3 cellular contexts compared by ENCODE assay signal in the genomic region with DNA sequence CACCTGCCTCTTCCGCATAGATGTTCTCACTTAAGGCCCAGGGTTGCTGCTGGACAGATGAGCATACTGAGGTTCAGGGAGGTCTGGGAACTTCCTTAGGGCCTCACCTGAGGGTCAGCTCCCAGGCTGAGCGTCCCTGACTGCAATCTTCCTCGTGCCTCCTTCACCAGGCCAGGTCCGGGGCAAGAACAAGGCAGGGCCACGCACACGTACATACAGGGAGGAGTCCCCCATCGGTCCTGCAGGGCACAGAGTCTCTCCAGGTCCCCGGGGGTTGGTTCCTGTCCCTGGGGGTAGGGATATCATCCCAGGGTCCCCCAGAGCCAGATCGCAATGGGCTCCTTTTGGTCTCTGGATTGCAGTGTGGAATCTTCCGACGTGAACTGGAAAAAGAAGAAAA.
TF ChIP-seq lines count a peak whose summit lies in the region.

No MANE protein-coding gene starts in this region.

TF ChIP-seq in SK-N-SH, 30 proteins besides CTCF, POLR2A, EP300 and RAD21:
- TF ChIP-seq JUND (IDR thresholded peaks at IDR 0.05) (no peak), TCF12 (IDR thresholded peaks at IDR 0.05) (no peak), FOXJ3 (CRISPR knock-in tag; IDR thresholded peaks at IDR 0.05) (no peak), TAF1 (IDR thresholded peaks at IDR 0.05; ENCODE audit: borderline replicate concordance, low read depth, low read length) (no peak), FOSL2 (IDR thresholded peaks at IDR 0.05; ENCODE audit: borderline replicate concordance, low read depth) (no peak), RXRA (IDR thresholded peaks at IDR 0.05; ENCODE audit: borderline replicate concordance, low read depth) (no peak), TEAD4 (IDR thresholded peaks at IDR 0.05; ENCODE audit: borderline replicate concordance, insufficient read depth) (no peak)
- TF ChIP-seq, protein P1, sequence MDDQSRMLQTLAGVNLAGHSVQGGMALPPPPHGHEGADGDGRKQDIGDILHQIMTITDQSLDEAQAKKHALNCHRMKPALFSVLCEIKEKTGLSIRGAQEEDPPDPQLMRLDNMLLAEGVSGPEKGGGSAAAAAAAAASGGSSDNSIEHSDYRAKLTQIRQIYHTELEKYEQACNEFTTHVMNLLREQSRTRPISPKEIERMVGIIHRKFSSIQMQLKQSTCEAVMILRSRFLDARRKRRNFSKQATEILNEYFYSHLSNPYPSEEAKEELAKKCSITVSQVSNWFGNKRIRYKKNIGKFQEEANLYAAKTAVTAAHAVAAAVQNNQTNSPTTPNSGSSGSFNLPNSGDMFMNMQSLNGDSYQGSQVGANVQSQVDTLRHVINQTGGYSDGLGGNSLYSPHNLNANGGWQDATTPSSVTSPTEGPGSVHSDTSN (IDR thresholded peaks at IDR 0.05): no peak

TF ChIP-seq in SK-N-SH treated with all-trans-retinoic acid at 6 μM for 48 hours, 23 proteins besides CTCF, POLR2A, EP300 and RAD21:
- TF ChIP-seq ZNF565 (CRISPR knock-in tag; conservative IDR thresholded peaks at IDR 0.05; ENCODE audit: low read depth) (no peak), PPARA (CRISPR knock-in tag; IDR thresholded peaks at IDR 0.05; ENCODE audit: borderline replicate concordance) (no peak), ZFP30 (CRISPR knock-in tag; IDR thresholded peaks at IDR 0.05) (no peak), GLIS3 (CRISPR knock-in tag; IDR thresholded peaks at IDR 0.05) (no peak), ARNTL (CRISPR knock-in tag; IDR thresholded peaks at IDR 0.05; ENCODE audit: borderline replicate concordance, low read depth) (no peak), CSDC2 (CRISPR knock-in tag; IDR thresholded peaks at IDR 0.05) (no peak), SNAI2 (CRISPR knock-in tag; IDR thresholded peaks at IDR 0.05) (no peak), TOX (CRISPR knock-in tag; IDR thresholded peaks at IDR 0.05; ENCODE audit: borderline replicate concordance) (no peak), ZNF70 (CRISPR knock-in tag; IDR thresholded peaks at IDR 0.05) (no peak), POU6F1 (CRISPR knock-in tag; IDR thresholded peaks at IDR 0.05; ENCODE audit: borderline replicate concordance, low read depth) (no peak), OSR1 (CRISPR knock-in tag; IDR thresholded peaks at IDR 0.05) (no peak), TCF4 (CRISPR knock-in tag; IDR thresholded peaks at IDR 0.05; ENCODE audit: borderline replicate concordance) (no peak), RARB (CRISPR knock-in tag; IDR thresholded peaks at IDR 0.05) (no peak)
- TF ChIP-seq, protein P2, sequence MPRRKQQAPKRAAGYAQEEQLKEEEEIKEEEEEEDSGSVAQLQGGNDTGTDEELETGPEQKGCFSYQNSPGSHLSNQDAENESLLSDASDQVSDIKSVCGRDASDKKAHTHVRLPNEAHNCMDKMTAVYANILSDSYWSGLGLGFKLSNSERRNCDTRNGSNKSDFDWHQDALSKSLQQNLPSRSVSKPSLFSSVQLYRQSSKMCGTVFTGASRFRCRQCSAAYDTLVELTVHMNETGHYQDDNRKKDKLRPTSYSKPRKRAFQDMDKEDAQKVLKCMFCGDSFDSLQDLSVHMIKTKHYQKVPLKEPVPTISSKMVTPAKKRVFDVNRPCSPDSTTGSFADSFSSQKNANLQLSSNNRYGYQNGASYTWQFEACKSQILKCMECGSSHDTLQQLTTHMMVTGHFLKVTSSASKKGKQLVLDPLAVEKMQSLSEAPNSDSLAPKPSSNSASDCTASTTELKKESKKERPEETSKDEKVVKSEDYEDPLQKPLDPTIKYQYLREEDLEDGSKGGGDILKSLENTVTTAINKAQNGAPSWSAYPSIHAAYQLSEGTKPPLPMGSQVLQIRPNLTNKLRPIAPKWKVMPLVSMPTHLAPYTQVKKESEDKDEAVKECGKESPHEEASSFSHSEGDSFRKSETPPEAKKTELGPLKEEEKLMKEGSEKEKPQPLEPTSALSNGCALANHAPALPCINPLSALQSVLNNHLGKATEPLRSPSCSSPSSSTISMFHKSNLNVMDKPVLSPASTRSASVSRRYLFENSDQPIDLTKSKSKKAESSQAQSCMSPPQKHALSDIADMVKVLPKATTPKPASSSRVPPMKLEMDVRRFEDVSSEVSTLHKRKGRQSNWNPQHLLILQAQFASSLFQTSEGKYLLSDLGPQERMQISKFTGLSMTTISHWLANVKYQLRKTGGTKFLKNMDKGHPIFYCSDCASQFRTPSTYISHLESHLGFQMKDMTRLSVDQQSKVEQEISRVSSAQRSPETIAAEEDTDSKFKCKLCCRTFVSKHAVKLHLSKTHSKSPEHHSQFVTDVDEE (CRISPR knock-in tag; IDR thresholded peaks at IDR 0.05): no peak
- TF ChIP-seq, protein P3, sequence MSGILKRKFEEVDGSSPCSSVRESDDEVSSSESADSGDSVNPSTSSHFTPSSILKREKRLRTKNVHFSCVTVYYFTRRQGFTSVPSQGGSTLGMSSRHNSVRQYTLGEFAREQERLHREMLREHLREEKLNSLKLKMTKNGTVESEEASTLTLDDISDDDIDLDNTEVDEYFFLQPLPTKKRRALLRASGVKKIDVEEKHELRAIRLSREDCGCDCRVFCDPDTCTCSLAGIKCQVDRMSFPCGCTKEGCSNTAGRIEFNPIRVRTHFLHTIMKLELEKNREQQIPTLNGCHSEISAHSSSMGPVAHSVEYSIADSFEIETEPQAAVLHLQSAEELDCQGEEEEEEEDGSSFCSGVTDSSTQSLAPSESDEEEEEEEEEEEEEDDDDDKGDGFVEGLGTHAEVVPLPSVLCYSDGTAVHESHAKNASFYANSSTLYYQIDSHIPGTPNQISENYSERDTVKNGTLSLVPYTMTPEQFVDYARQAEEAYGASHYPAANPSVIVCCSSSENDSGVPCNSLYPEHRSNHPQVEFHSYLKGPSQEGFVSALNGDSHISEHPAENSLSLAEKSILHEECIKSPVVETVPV (CRISPR knock-in tag; IDR thresholded peaks at IDR 0.05): no peak

TF ChIP-seq in GM12878, 131 proteins besides CTCF, POLR2A, EP300 and RAD21:
- TF ChIP-seq CHD1 (IDR thresholded peaks at IDR 0.05; ENCODE audit: low read depth, low read length) (no peak), MXI1 (IDR thresholded peaks at IDR 0.05; ENCODE audit: low read depth, low read length) (no peak), EZH2 (IDR thresholded peaks at IDR 0.05; ENCODE audit: borderline replicate concordance, control insufficient read depth, low read depth, low read length) (no peak)
